1 cellular context compared by ENCODE assay signal in genomic region chr16:84788968-84789371, GRCh38.
TF ChIP-seq lines count a peak whose summit lies in the region.

No MANE protein-coding gene starts in this region.

TF ChIP-seq in SK-N-SH treated with all-trans-retinoic acid at 6 μM for 48 hours, 23 proteins besides CTCF, POLR2A, EP300 and RAD21 (continued from another document):
- TF ChIP-seq PATZ1 (CRISPR knock-in tag; IDR thresholded peaks at IDR 0.05; ENCODE audit: borderline replicate concordance) (no peak), ZFP3 (CRISPR knock-in tag; IDR thresholded peaks at IDR 0.05) (no peak), TSHZ2 (CRISPR knock-in tag; IDR thresholded peaks at IDR 0.05) (no peak), ZNF8 (CRISPR knock-in tag; IDR thresholded peaks at IDR 0.05) (no peak), POU6F1 (CRISPR knock-in tag; IDR thresholded peaks at IDR 0.05; ENCODE audit: borderline replicate concordance, low read depth) (no peak), ESRRG (CRISPR knock-in tag; IDR thresholded peaks at IDR 0.05) (no peak), ZFP30 (CRISPR knock-in tag; IDR thresholded peaks at IDR 0.05) (no peak), TOX (CRISPR knock-in tag; IDR thresholded peaks at IDR 0.05; ENCODE audit: borderline replicate concordance) (no peak), ZC3H10 (CRISPR knock-in tag; IDR thresholded peaks at IDR 0.05) (no peak), ARNTL (CRISPR knock-in tag; IDR thresholded peaks at IDR 0.05; ENCODE audit: borderline replicate concordance, low read depth) (no peak), CREB5 (CRISPR knock-in tag; IDR thresholded peaks at IDR 0.05; ENCODE audit: low read depth) (no peak), ISL1 (CRISPR knock-in tag; IDR thresholded peaks at IDR 0.05) (no peak)
